ENCODE assay signal across 8 cellular contexts in the genomic region with DNA sequence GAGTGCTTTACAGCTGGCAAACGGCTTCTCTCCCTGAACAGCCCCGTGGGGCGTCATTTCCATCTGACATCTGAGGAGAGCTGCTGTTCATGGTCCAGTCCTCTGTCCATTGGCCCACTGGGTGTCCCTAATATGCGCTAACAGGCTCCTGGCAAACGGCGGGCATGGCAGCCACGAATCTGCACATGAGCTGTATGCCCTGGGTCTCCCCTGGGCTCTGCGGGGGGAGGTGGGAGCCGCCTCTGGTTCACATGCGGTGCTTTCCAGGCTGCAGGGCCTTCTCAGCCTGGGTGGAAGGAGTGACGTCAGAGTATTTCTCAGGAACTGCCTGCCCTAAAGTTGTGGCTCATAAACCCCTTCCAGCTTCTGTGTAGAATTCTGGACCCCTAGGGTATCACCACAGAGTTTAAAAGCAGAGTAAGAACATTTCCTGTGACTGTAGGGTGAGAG.
DNase-seq lines count a peak whose midpoint lies in the region; ATAC-seq, FAIRE-seq and TF ChIP-seq lines count a peak whose summit lies in the region.

No MANE protein-coding gene starts in this region.

- peaks cover 17 to 50% of the 10 kb centered on the region in 2 donors for H3K4me1 ChIP-seq in esophagus (ENCODE audit: control insufficient read depth in 2 of 2, insufficient read depth in 2 of 2, low read length in 1 of 2)
- H3K4me1 ChIP-seq in psoas muscle: peaks cover 100% of the 10 kb centered on the region
- H3K4me1 ChIP-seq in upper lobe of left lung: peaks cover 96 to 100% (median 98%) of the 10 kb centered on the region in 4 donors

- intact Hi-C loops in psoas muscle (cut with DNase I): no loop called here

- no peak for TF ChIP-seq EP300 in upper lobe of left lung (IDR thresholded peaks at IDR 0.05)

- H3K36me3 ChIP-seq in esophagus (ENCODE audit: control insufficient read depth in 2 of 2, insufficient read depth in 2 of 2, low read length in 1 of 2): peaks cover 0 to 4% of the 10 kb centered on the region in 2 donors
- no peaks in the 10 kb centered on the region for H3K36me3 ChIP-seq in psoas muscle (ENCODE audit: insufficient read depth in 1 of 2, low read depth in 1 of 2)
- H3K36me3 ChIP-seq in upper lobe of left lung: no peaks in the 10 kb centered on the region

- ATAC-seq in GM18519 (IDR thresholded peaks at IDR 0.05; ENCODE audit: low FRiP score, unreplicated experiment): peak; percentile 30
- peak; percentile 56 to 77 (median 65) for ATAC-seq in psoas muscle
- peak in 1 of 2 donors; percentile 54 for ATAC-seq in upper lobe of left lung (ENCODE audit: low FRiP score in 2 of 2)

- H3K27me3 ChIP-seq in esophagus (ENCODE audit: control insufficient read depth in 1 of 2, insufficient read depth in 2 of 2, low read length in 2 of 2): no peaks in the 10 kb centered on the region
- no peaks in the 10 kb centered on the region for H3K27me3 ChIP-seq in psoas muscle (ENCODE audit: insufficient read depth in 3 of 3, low read length in 2 of 3)
- no peaks in the 10 kb centered on the region for H3K27me3 ChIP-seq in upper lobe of left lung

- H3K27ac ChIP-seq in esophagus (ENCODE audit: low read depth in 2 of 2, low read length in 1 of 2): peak overlapping the region; percentile 62 to 72
- H3K27ac ChIP-seq in psoas muscle: peak overlapping the region; percentile 96
- peak overlapping the region; percentile 76 to 84 (median 80) for H3K27ac ChIP-seq in upper lobe of left lung

- H3K9me3 ChIP-seq in esophagus (ENCODE audit: control insufficient read depth in 2 of 2, insufficient read depth in 1 of 2, low read depth in 1 of 2, low read length in 1 of 2): no peaks in the 10 kb centered on the region
- no peaks in the 10 kb centered on the region for H3K9me3 ChIP-seq in psoas muscle
- H3K9me3 ChIP-seq in upper lobe of left lung: no peaks in the 10 kb centered on the region

- no peak for FAIRE-seq in HTR-8/SVneo (lab: Jason Lieb, UNC)

- DNase-seq in NCI-H1092 (lab: John Stamatoyannopoulos, UW): peak; percentile 37
- DNase-seq in activated CD8-positive, alpha-beta memory T cell treated with anti-CD3 and anti-CD28 coated beads for 24 hours: peak; percentile 87
- DNase-seq in psoas muscle: peak; percentile 66 to 86
- DNase-seq in upper lobe of left lung: peak; percentile 61 to 75
- DNase-seq in HTR-8/SVneo (ENCODE audit: insufficient read length, low spot score): no peak
- no peak for DNase-seq in ecto neural progenitor cell (ENCODE audit: low spot score)

- no peak for TF ChIP-seq CTCF in psoas muscle (IDR thresholded peaks at IDR 0.05)
- TF ChIP-seq CTCF in upper lobe of left lung (IDR thresholded peaks at IDR 0.05): no peak

- TF ChIP-seq POLR2A in upper lobe of left lung (IDR thresholded peaks at IDR 0.05): peak in 1 of 4 donors; percentile 22

- H3K4me3 ChIP-seq in esophagus (ENCODE audit: low read depth in 1 of 2, low read length in 2 of 2) (no peak overlapping the region), psoas muscle (peak overlapping the region; percentile 28), upper lobe of left lung (no peak overlapping the region)

- WGBS in esophagus, 2 donors: 40 to 50% methylated on average over 11 of the region's 11 CpGs
- WGBS in psoas muscle, 3 donors: 0 to 2% (median 1%) methylated on average over 11 of the region's 11 CpGs
- WGBS in upper lobe of left lung, 2 donors: 6 to 12% methylated on average over 9 to 11 of the region's 11 CpGs

Comparison
In these comparisons a context has a peak if more than half of its experiments do, and no peak if none do; other contexts are left out.
1. DNase-seq: peak in NCI-H1092 (single experiment), activated CD8-positive, alpha-beta memory T cell treated with anti-CD3 and anti-CD28 coated beads for 24 hours (single experiment), psoas muscle (2 of 2) and upper lobe of left lung (2 of 2); none in HTR-8/SVneo (single experiment) and ecto neural progenitor cell (single experiment).
2. Peak in every context shown above with its lines, with median percentiles within 50 percentile points of each other: H3K27ac ChIP-seq.